ENCODE assay signal across 8 cellular contexts in genomic region chr1:204564835-204565234, GRCh38.
A peak's percentile ranks its signal among the peaks of the same experiment; 100 is the strongest.
DNase-seq lines count a peak whose midpoint lies in the region; ATAC-seq and TF ChIP-seq lines count a peak whose summit lies in the region.

No MANE protein-coding gene starts in this region.

- TF ChIP-seq CTCF in GM13976 (IDR thresholded peaks at IDR 0.05; ENCODE audit: borderline replicate concordance, control extremely low read depth, extremely low read depth, insufficient read depth, missing control alignments) (no peak), tibial artery (IDR thresholded peaks at IDR 0.05) (no peak)

- DNase-seq in GM13976 (ENCODE audit: low spot score): peak; percentile 72
- peak in 2 of 3 donors; percentile 13 to 14 for DNase-seq in effector memory CD4-positive, alpha-beta T cell
- no peak for DNase-seq in islet precursor cell
- DNase-seq in erythroblast (lab: John Stamatoyannopoulos, UW): no peak
- no peak for DNase-seq in tibial artery
- DNase-seq in SKM-1 (lab: John Stamatoyannopoulos, UW; ENCODE audit: unreplicated experiment): no peak

- H3K4me3 ChIP-seq in effector memory CD4-positive, alpha-beta T cell (ENCODE audit: insufficient read depth, low read depth, low read length, poor library complexity, severe bottlenecking): no peak overlapping the region
- no peak overlapping the region for H3K4me3 ChIP-seq in tibial artery

- in situ Hi-C loops in GM13976 (cut with MboI; ENCODE audit: low sequenced_read_pairs, unreplicated experiment): loop anchor here (5.0 kb wide), 1 partner anchor 242 kb away; no protein-coding TSS in a partner anchor

- ATAC-seq in GM21360 (IDR thresholded peaks at IDR 0.05; ENCODE audit: unreplicated experiment) (peak; percentile 77), HG03342 (IDR thresholded peaks at IDR 0.05; ENCODE audit: unreplicated experiment) (peak; percentile 84)

- peaks cover 29% of the 10 kb centered on the region for H3K4me1 ChIP-seq in effector memory CD4-positive, alpha-beta T cell (ENCODE audit: control insufficient read depth, insufficient read depth, low read length, poor library complexity, severe bottlenecking)
- peaks cover 0 to 8% (median 0%) of the 10 kb centered on the region in 4 donors for H3K4me1 ChIP-seq in tibial artery

- H3K36me3 ChIP-seq in effector memory CD4-positive, alpha-beta T cell (ENCODE audit: control insufficient read depth, insufficient read depth, low read length): peaks cover 11% of the 10 kb centered on the region
- H3K36me3 ChIP-seq in tibial artery: peaks cover 4 to 39% (median 10%) of the 10 kb centered on the region in 3 donors

- H3K9me3 ChIP-seq in effector memory CD4-positive, alpha-beta T cell (ENCODE audit: control insufficient read depth, low read length): no peaks in the 10 kb centered on the region
- no peaks in the 10 kb centered on the region for H3K9me3 ChIP-seq in tibial artery

- intact Hi-C loops in tibial artery (cut with DNase I; ENCODE audit: low total_unique reads): loop anchor here (5.0 kb wide), 1 partner anchor 242 kb away; no protein-coding TSS in a partner anchor

- no peaks in the 10 kb centered on the region for H3K27me3 ChIP-seq in effector memory CD4-positive, alpha-beta T cell (replicated peaks; ENCODE audit: control insufficient read depth, insufficient read depth, low read length, poor library complexity, severe bottlenecking)
- no peaks in the 10 kb centered on the region for H3K27me3 ChIP-seq in tibial artery

- no peak overlapping the region for H3K27ac ChIP-seq in effector memory CD4-positive, alpha-beta T cell (ENCODE audit: insufficient read depth, low read length, poor library complexity, severe bottlenecking)
- no peak overlapping the region for H3K27ac ChIP-seq in tibial artery

- TF ChIP-seq POLR2A in erythroblast (IDR thresholded peaks at IDR 0.05; ENCODE audit: low read length): no peak

Comparison
In these comparisons a context has a peak if more than half of its experiments do, and no peak if none do; other contexts are left out.
1. DNase-seq: peak in GM13976 (single experiment) and effector memory CD4-positive, alpha-beta T cell (2 of 3); none in islet precursor cell (single experiment), erythroblast (0 of 2), tibial artery (0 of 2) and SKM-1 (single experiment).